ENCODE assay signal across 9 cellular contexts in genomic region chr5:168987540-168988300, GRCh38.
DNase-seq lines count a peak whose midpoint lies in the region; ATAC-seq and TF ChIP-seq lines count a peak whose summit lies in the region.
"Had no signal": no experiment of that assay in that cellular context is flagged by ENCODE, and none has a peak within 500 bp of the region (broad histone marks: within the 10 kb centered on the region; RNA-seq: fewer than 3 reads in every experiment).

No MANE protein-coding gene starts in this region.

- WGBS in H9 (ENCODE audit: extremely low coverage, insufficient read length, low lambda C conversion rate), result no CpG with 5 or more reads among the region's 11 CpGs

- no peaks in the 10 kb centered on the region for H4K20me1 ChIP-seq in H9 (ENCODE audit: control insufficient read depth, insufficient read depth, insufficient read length)

- H2AK5ac ChIP-seq in H9 (ENCODE audit: insufficient read length, low read length), result no peak overlapping the region

- H2BK5ac ChIP-seq in H9 (ENCODE audit: insufficient read length, low read length), result no peak overlapping the region

- no peak overlapping the region for H2BK20ac ChIP-seq in H9 (ENCODE audit: low read depth, low read length, poor library complexity, severe bottlenecking)

- no peaks in the 10 kb centered on the region; a peak in 1 of 5 replicates for H3K9me3 Mint-ChIP-seq in H9
- H3K9me3 Mint-ChIP-seq: central memory CD8-positive, alpha-beta T cell had no signal

- H4K91ac ChIP-seq in H9 (ENCODE audit: insufficient read length, low read depth, low read length), result no peak overlapping the region

- peaks cover 62 to 84% of the 10 kb centered on the region in 2 experiments for H3K4me1 Mint-ChIP-seq in H9
- H3K4me1 Mint-ChIP-seq: central memory CD8-positive, alpha-beta T cell had no signal

- DNase-seq in EL (peak; percentile 64), H9 (peak; percentile 61), NCI-H128 (lab: John Stamatoyannopoulos, UW; ENCODE audit: unreplicated experiment) (peak; percentile 30), UCSD-AML1 (lab: John Stamatoyannopoulos, UW; ENCODE audit: unreplicated experiment) (peak; percentile 55), kidney tubule cell (ENCODE audit: low spot score) (peak; percentile 69)
- DNase-seq in central memory CD4-positive, alpha-beta T cell, result peak; percentile 20
- DNase-seq in stimulated activated CD4-positive, alpha-beta T cell treated with anti-CD3 and anti-CD28 coated beads, Interleukin-4, amount 100 ng/mL, for 24 hours, result peak; percentile 58

- no peak overlapping the region for H2BK12ac ChIP-seq in H9 (ENCODE audit: insufficient read length, low read depth, low read length)

- no peak overlapping the region for H3K4me3 Mint-ChIP-seq in H9
- H3K4me3 Mint-ChIP-seq: central memory CD8-positive, alpha-beta T cell had no signal

- ATAC-seq in HG03039 (IDR thresholded peaks at IDR 0.05; ENCODE audit: unreplicated experiment), result no peak

- H3K79me1 ChIP-seq in H9 (ENCODE audit: insufficient read depth, low read depth, low read length, poor library complexity, severe bottlenecking), result no peaks in the 10 kb centered on the region

- no peak overlapping the region for H2BK120ac ChIP-seq in H9 (ENCODE audit: low read depth, low read length, poor library complexity, severe bottlenecking)

- H3K18ac ChIP-seq in H9 (ENCODE audit: insufficient read length, low read depth, low read length), result no peak overlapping the region

- H3K27me3 ChIP-seq in H9 (ENCODE audit: insufficient read depth, low read length), result no peaks in the 10 kb centered on the region

- peaks cover 14% of the 10 kb centered on the region for H3K4me1 ChIP-seq in H9 (ENCODE audit: insufficient read depth, low read length)

- H3K14ac ChIP-seq in H9 (ENCODE audit: insufficient read depth, low read length), result no peak overlapping the region

- H4K5ac ChIP-seq in H9 (ENCODE audit: insufficient read length, low read depth, low read length), result no peak overlapping the region

- no peak overlapping the region for H2BK15ac ChIP-seq in H9 (ENCODE audit: low read depth, low read length)

- H3K4me2 ChIP-seq in H9 (ENCODE audit: insufficient read depth, insufficient read length, low read length), result no peak overlapping the region

- H4K8ac ChIP-seq in H9 (replicated peaks; ENCODE audit: insufficient read length, low read depth, low read length), result no peak overlapping the region

- H3K9ac ChIP-seq in H9 (ENCODE audit: extremely low read depth, insufficient read length, low read length), result no peak overlapping the region

- no peaks in the 10 kb centered on the region for H3K9me3 ChIP-seq in H9 (ENCODE audit: control insufficient read depth, low read depth, low read length)

- no peaks in the 10 kb centered on the region for H3K79me2 ChIP-seq in H9 (ENCODE audit: insufficient read depth, low read length)

- peak; percentile 95 for TF ChIP-seq CTCF in H9 (conservative IDR thresholded peaks at IDR 0.05)

- no peak overlapping the region for H3K27ac Mint-ChIP-seq in H9

- H3K56ac ChIP-seq in H9 (ENCODE audit: insufficient read length, low read depth, low read length), result no peak overlapping the region

- no peak overlapping the region for H3K23ac ChIP-seq in H9 (ENCODE audit: insufficient read length, low read depth, low read length)

- H3K23me2 ChIP-seq in H9 (ENCODE audit: insufficient read length, low read depth, low read length, poor library complexity, severe bottlenecking), result no peaks in the 10 kb centered on the region

- peaks cover 22% of the 10 kb centered on the region for H3K27me3 Mint-ChIP-seq in H9 (ENCODE audit: low read depth)

- no peak overlapping the region for H2AFZ ChIP-seq in H9 (ENCODE audit: low read length)

- no peak overlapping the region for H3K27ac ChIP-seq in H9 (ENCODE audit: insufficient read length, low read depth, low read length)

- no peak overlapping the region for H3K4ac ChIP-seq in H9 (ENCODE audit: low read depth, low read length)

- H3K36me3 Mint-ChIP-seq in H9 (ENCODE audit: insufficient read depth in 1 of 3, low read depth in 3 of 3), result no peaks in the 10 kb centered on the region

- H3T11ph ChIP-seq in H9 (ENCODE audit: low read length), result no peak overlapping the region
